In the genomic region with DNA sequence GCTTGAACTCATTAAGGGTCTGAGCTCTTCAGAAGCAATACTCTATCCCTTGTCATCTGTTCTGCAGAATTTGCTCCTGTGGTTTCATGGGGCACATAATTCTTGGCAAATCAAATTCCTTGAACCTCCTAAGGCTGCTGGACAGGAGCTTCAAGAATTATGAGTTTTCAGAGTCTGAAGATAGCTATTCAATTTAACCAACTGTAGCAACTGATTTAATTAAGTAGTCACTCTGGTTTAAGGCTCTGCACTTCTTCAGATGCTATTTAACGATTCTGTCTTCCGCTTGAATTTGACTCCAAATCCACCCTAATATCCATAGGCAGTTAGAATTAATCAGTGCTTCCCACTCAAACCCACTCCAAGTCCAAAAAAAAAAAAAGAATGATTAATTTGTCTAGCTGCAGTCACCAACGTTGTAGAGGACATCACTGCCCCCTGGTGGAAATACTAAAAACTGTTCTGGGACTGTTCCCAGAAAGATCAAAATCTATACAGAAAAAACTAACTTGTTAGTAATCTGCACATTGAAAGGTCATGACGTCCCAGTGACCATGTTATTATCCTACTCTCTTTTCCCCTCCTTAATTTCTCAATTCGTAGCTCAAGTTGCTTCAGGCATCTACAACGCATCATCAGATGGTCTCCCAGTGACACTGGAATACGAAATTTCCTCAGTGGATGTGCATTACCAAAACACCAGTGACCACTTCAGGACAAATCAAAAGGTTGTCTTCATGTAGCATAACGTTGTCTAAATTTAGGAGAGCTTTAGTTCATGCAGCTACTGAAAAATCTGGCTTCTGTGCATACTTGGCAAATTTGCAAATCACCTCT, we compare ENCODE assay signal across 2 cellular contexts.
TF ChIP-seq lines count a peak whose summit lies in the region.

No MANE protein-coding gene starts in this region.

TF ChIP-seq in HCT116, 20 proteins besides CTCF, POLR2A, EP300 and RAD21 (continued from another document):
- TF ChIP-seq FOSL1 (IDR thresholded peaks at IDR 0.05; ENCODE audit: low read depth): no peak
- no peak for TF ChIP-seq SP1 (IDR thresholded peaks at IDR 0.05; ENCODE audit: low read depth)
- no peak for TF ChIP-seq SRF (IDR thresholded peaks at IDR 0.05; ENCODE audit: low read depth)
- TF ChIP-seq CBX3 (IDR thresholded peaks at IDR 0.05; ENCODE audit: low read depth): no peak
- TF ChIP-seq ZFX (IDR thresholded peaks at IDR 0.05): no peak
- TF ChIP-seq JUND (IDR thresholded peaks at IDR 0.05): no peak
- TF ChIP-seq TCF7L2 (IDR thresholded peaks at IDR 0.05; ENCODE audit: borderline replicate concordance, extremely low read depth, insufficient read depth, insufficient read length): no peak
- TF ChIP-seq, protein P1, sequence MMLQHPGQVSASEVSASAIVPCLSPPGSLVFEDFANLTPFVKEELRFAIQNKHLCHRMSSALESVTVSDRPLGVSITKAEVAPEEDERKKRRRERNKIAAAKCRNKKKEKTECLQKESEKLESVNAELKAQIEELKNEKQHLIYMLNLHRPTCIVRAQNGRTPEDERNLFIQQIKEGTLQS (IDR thresholded peaks at IDR 0.05): no peak
- TF ChIP-seq CEBPB (IDR thresholded peaks at IDR 0.05; ENCODE audit: low read depth): no peak
- TF ChIP-seq, protein P2, sequence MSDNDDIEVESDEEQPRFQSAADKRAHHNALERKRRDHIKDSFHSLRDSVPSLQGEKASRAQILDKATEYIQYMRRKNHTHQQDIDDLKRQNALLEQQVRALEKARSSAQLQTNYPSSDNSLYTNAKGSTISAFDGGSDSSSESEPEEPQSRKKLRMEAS (IDR thresholded peaks at IDR 0.05): no peak
- TF ChIP-seq YY1 (IDR thresholded peaks at IDR 0.05; ENCODE audit: extremely low read depth, insufficient replicate concordance, low read depth, low read length): no peak
- TF ChIP-seq EZH2 (IDR thresholded peaks at IDR 0.05): no peak
- TF ChIP-seq ZNF274 (IDR thresholded peaks at IDR 0.05; ENCODE audit: low read depth, low read length): no peak
- TF ChIP-seq POLR2AphosphoS5 (IDR thresholded peaks at IDR 0.05; ENCODE audit: low read depth, low read length): no peak

TF ChIP-seq in HepG2, 621 proteins besides CTCF, POLR2A, EP300 and RAD21 (continued from another document):
- no peak for TF ChIP-seq MIXL1 (CRISPR knock-in tag; IDR thresholded peaks at IDR 0.05)
- TF ChIP-seq ZNF543 (CRISPR knock-in tag; IDR thresholded peaks at IDR 0.05): no peak
- TF ChIP-seq, protein P3, sequence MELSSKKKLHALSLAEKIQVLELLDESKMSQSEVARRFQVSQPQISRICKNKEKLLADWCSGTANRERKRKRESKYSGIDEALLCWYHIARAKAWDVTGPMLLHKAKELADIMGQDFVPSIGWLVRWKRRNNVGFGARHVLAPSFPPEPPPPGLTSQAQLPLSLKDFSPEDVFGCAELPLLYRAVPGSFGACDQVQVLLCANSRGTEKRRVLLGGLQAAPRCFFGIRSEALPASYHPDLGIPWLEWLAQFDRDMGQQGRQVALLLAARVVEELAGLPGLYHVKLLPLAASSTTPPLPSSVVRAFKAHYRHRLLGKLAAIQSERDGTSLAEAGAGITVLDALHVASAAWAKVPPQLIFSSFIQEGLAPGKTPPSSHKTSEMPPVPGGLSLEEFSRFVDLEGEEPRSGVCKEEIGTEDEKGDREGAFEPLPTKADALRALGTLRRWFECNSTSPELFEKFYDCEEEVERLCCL (CRISPR knock-in tag; IDR thresholded peaks at IDR 0.05; ENCODE audit: borderline replicate concordance): no peak
- TF ChIP-seq, protein P4, sequence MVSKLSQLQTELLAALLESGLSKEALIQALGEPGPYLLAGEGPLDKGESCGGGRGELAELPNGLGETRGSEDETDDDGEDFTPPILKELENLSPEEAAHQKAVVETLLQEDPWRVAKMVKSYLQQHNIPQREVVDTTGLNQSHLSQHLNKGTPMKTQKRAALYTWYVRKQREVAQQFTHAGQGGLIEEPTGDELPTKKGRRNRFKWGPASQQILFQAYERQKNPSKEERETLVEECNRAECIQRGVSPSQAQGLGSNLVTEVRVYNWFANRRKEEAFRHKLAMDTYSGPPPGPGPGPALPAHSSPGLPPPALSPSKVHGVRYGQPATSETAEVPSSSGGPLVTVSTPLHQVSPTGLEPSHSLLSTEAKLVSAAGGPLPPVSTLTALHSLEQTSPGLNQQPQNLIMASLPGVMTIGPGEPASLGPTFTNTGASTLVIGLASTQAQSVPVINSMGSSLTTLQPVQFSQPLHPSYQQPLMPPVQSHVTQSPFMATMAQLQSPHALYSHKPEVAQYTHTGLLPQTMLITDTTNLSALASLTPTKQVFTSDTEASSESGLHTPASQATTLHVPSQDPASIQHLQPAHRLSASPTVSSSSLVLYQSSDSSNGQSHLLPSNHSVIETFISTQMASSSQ (IDR thresholded peaks at IDR 0.05; ENCODE audit: low read depth): no peak
- TF ChIP-seq, protein P4 (CRISPR knock-in tag; IDR thresholded peaks at IDR 0.05; ENCODE audit: borderline replicate concordance): no peak
- no peak for TF ChIP-seq PHF21A (CRISPR knock-in tag; IDR thresholded peaks at IDR 0.05)
- TF ChIP-seq PPARG (CRISPR knock-in tag; conservative IDR thresholded peaks at IDR 0.05): no peak
- TF ChIP-seq ZNF101 (CRISPR knock-in tag; IDR thresholded peaks at IDR 0.05; ENCODE audit: borderline replicate concordance, low read depth): no peak
- TF ChIP-seq ZNF678 (CRISPR knock-in tag; IDR thresholded peaks at IDR 0.05): no peak
- TF ChIP-seq ATAD3A (CRISPR knock-in tag; IDR thresholded peaks at IDR 0.05): no peak
- no peak for TF ChIP-seq ISL2 (CRISPR knock-in tag; IDR thresholded peaks at IDR 0.05)
- TF ChIP-seq, protein P5, sequence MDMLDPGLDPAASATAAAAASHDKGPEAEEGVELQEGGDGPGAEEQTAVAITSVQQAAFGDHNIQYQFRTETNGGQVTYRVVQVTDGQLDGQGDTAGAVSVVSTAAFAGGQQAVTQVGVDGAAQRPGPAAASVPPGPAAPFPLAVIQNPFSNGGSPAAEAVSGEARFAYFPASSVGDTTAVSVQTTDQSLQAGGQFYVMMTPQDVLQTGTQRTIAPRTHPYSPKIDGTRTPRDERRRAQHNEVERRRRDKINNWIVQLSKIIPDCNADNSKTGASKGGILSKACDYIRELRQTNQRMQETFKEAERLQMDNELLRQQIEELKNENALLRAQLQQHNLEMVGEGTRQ (IDR thresholded peaks at IDR 0.05; ENCODE audit: low read depth, low read length): no peak
- TF ChIP-seq, protein P5 (CRISPR knock-in tag; IDR thresholded peaks at IDR 0.05; ENCODE audit: borderline replicate concordance): no peak
- TF ChIP-seq, protein P6, sequence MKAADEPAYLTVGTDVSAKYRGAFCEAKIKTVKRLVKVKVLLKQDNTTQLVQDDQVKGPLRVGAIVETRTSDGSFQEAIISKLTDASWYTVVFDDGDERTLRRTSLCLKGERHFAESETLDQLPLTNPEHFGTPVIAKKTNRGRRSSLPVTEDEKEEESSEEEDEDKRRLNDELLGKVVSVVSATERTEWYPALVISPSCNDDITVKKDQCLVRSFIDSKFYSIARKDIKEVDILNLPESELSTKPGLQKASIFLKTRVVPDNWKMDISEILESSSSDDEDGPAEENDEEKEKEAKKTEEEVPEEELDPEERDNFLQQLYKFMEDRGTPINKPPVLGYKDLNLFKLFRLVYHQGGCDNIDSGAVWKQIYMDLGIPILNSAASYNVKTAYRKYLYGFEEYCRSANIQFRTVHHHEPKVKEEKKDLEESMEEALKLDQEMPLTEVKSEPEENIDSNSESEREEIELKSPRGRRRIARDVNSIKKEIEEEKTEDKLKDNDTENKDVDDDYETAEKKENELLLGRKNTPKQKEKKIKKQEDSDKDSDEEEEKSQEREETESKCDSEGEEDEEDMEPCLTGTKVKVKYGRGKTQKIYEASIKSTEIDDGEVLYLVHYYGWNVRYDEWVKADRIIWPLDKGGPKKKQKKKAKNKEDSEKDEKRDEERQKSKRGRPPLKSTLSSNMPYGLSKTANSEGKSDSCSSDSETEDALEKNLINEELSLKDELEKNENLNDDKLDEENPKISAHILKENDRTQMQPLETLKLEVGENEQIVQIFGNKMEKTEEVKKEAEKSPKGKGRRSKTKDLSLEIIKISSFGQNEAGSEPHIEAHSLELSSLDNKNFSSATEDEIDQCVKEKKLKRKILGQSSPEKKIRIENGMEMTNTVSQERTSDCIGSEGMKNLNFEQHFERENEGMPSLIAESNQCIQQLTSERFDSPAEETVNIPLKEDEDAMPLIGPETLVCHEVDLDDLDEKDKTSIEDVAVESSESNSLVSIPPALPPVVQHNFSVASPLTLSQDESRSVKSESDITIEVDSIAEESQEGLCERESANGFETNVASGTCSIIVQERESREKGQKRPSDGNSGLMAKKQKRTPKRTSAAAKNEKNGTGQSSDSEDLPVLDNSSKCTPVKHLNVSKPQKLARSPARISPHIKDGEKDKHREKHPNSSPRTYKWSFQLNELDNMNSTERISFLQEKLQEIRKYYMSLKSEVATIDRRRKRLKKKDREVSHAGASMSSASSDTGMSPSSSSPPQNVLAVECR (CRISPR knock-in tag; IDR thresholded peaks at IDR 0.05; ENCODE audit: borderline replicate concordance): no peak
- TF ChIP-seq, protein P7, sequence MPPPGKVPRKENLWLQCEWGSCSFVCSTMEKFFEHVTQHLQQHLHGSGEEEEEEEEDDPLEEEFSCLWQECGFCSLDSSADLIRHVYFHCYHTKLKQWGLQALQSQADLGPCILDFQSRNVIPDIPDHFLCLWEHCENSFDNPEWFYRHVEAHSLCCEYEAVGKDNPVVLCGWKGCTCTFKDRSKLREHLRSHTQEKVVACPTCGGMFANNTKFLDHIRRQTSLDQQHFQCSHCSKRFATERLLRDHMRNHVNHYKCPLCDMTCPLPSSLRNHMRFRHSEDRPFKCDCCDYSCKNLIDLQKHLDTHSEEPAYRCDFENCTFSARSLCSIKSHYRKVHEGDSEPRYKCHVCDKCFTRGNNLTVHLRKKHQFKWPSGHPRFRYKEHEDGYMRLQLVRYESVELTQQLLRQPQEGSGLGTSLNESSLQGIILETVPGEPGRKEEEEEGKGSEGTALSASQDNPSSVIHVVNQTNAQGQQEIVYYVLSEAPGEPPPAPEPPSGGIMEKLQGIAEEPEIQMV (CRISPR knock-in tag; IDR thresholded peaks at IDR 0.05; ENCODE audit: low read depth): no peak
- TF ChIP-seq, protein P8, sequence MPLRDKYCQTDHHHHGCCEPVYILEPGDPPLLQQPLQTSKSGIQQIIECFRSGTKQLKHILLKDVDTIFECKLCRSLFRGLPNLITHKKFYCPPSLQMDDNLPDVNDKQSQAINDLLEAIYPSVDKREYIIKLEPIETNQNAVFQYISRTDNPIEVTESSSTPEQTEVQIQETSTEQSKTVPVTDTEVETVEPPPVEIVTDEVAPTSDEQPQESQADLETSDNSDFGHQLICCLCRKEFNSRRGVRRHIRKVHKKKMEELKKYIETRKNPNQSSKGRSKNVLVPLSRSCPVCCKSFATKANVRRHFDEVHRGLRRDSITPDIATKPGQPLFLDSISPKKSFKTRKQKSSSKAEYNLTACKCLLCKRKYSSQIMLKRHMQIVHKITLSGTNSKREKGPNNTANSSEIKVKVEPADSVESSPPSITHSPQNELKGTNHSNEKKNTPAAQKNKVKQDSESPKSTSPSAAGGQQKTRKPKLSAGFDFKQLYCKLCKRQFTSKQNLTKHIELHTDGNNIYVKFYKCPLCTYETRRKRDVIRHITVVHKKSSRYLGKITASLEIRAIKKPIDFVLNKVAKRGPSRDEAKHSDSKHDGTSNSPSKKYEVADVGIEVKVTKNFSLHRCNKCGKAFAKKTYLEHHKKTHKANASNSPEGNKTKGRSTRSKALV (CRISPR knock-in tag; IDR thresholded peaks at IDR 0.05): no peak
- no peak for TF ChIP-seq POLR2G (IDR thresholded peaks at IDR 0.05; ENCODE audit: low read depth, low read length)
- TF ChIP-seq RELA (CRISPR knock-in tag; IDR thresholded peaks at IDR 0.05): no peak
- TF ChIP-seq U2AF2 (IDR thresholded peaks at IDR 0.05; ENCODE audit: low read depth, low read length): no peak
- 0 out of 2 replicates have a peak, but pooled peaks have one; percentile 4 for TF ChIP-seq CREB1 (IDR thresholded peaks at IDR 0.05)
- TF ChIP-seq CREB1 (CRISPR knock-in tag; IDR thresholded peaks at IDR 0.05): no peak
- TF ChIP-seq SMC3 (IDR thresholded peaks at IDR 0.05; ENCODE audit: low read length): 0 out of 2 replicates have a peak, but pooled peaks have one; percentile 32
- TF ChIP-seq STAG1 (CRISPR knock-in tag; IDR thresholded peaks at IDR 0.05): peak; percentile 52
- no peak for TF ChIP-seq NONO (IDR thresholded peaks at IDR 0.05)
- no peak for TF ChIP-seq NONO (CRISPR knock-in tag; conservative IDR thresholded peaks at IDR 0.05)
- no peak for TF ChIP-seq CCDC6 (CRISPR knock-in tag; IDR thresholded peaks at IDR 0.05)
- no peak for TF ChIP-seq POLR2AphosphoS5 (IDR thresholded peaks at IDR 0.05; ENCODE audit: low read depth, low read length)
TF ChIP-seq in HepG2: peak in this region for 3.
